23 cellular contexts compared by ENCODE assay signal in the genomic region with DNA sequence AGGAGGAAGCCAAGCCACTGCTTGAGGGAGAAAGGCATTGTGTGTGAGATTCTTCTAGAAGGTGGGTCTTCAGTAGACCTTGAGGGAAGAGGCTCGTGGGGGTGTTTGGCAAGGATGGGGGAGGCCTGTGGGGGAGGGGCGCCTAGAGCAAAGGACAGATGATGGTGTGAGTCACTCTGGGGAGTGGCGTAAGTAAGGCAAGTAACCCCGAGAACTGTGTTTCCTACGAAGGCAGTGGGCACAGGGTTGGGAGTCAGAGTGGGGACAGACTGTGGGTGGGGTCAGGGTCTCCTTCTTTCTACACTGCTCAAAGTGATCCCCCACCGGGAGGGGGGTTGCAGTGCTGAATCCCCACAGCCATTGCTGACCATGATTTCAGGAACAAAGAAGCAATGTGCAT.
"Had no signal": no experiment of that assay in that cellular context is flagged by ENCODE, and none has a peak within 500 bp of the region (broad histone marks: within the 10 kb centered on the region; RNA-seq: fewer than 3 reads in every experiment).

No MANE protein-coding gene starts in this region.

- H3K4me1 ChIP-seq: adrenal gland, colonic mucosa, gastrocnemius medialis, left lung, lower lobe of right lung, stomach, tibial nerve had no signal

- H3K36me3 ChIP-seq: adrenal gland, cardiac muscle cell, colonic mucosa, gastrocnemius medialis, left lung, lower lobe of right lung, stomach, tibial nerve had no signal

- ATAC-seq: gastrocnemius medialis; left lung; naive thymus-derived CD8-positive, alpha-beta T cell; right cardiac atrium had no signal

- H3K27ac ChIP-seq: adrenal gland, cardiac muscle cell, colonic mucosa, gastrocnemius medialis, left lung, lower lobe of right lung, stomach, tibial nerve, VCaP had no signal

- H3K36me3 Mint-ChIP-seq: brain; stimulated activated effector memory CD8-positive, alpha-beta T cell treated with anti-CD3 and anti-CD28 coated beads, Interleukin-12 subunit alpha, Interleukin-12 subunit beta, amount 100 ng/mL, for 72 hours had no signal

- DNase-seq: activated CD4-positive, alpha-beta T cell treated with anti-CD3 and anti-CD28 coated beads, Interleukin-2, amount 50 U/mL, for 1 hour; activated naive CD4-positive, alpha-beta T cell; adrenal gland; aorta; cerebellar nuclear complex; colonic mucosa; effector memory CD4-positive, alpha-beta T cell; gastrocnemius medialis; glutamatergic neuron; left lung; lower lobe of right lung; mesenchymal stem cell; naive thymus-derived CD8-positive, alpha-beta T cell; right cardiac atrium; stimulated activated CD4-positive, alpha-beta T cell treated with anti-CD3 and anti-CD28 coated beads, Interleukin-2, amount 100 ng/mL, for 48 hours; stomach had no signal

- H3K4me1 Mint-ChIP-seq: stimulated activated effector memory CD8-positive, alpha-beta T cell treated with anti-CD3 and anti-CD28 coated beads, Interleukin-12 subunit alpha, Interleukin-12 subunit beta, amount 100 ng/mL, for 72 hours had no signal

- H3K9me3 ChIP-seq: adrenal gland, colonic mucosa, gastrocnemius medialis had no signal

- H3K4me3 Mint-ChIP-seq: brain; naive thymus-derived CD8-positive, alpha-beta T cell; stimulated activated effector memory CD8-positive, alpha-beta T cell treated with anti-CD3 and anti-CD28 coated beads, Interleukin-12 subunit alpha, Interleukin-12 subunit beta, amount 100 ng/mL, for 72 hours had no signal

- H3K4me3 ChIP-seq: adrenal gland, cardiac muscle cell, colonic mucosa, dorsolateral prefrontal cortex, gastrocnemius medialis, left lung, lower lobe of right lung, stomach, tibial nerve had no signal

- H3K27ac Mint-ChIP-seq: activated naive CD4-positive, alpha-beta T cell treated with anti-CD3 and anti-CD28 coated beads, Interleukin-2, amount 50 U/mL, for 72 hours; brain; naive thymus-derived CD8-positive, alpha-beta T cell; stimulated activated effector memory CD8-positive, alpha-beta T cell treated with anti-CD3 and anti-CD28 coated beads, Interleukin-12 subunit alpha, Interleukin-12 subunit beta, amount 100 ng/mL, for 72 hours had no signal

- H3K27me3 ChIP-seq: adrenal gland, cardiac muscle cell, colonic mucosa, dorsolateral prefrontal cortex, gastrocnemius medialis, left lung, stomach, tibial nerve had no signal
